Comparison of ENCODE assay signal across 11 cellular contexts in the genomic region with DNA sequence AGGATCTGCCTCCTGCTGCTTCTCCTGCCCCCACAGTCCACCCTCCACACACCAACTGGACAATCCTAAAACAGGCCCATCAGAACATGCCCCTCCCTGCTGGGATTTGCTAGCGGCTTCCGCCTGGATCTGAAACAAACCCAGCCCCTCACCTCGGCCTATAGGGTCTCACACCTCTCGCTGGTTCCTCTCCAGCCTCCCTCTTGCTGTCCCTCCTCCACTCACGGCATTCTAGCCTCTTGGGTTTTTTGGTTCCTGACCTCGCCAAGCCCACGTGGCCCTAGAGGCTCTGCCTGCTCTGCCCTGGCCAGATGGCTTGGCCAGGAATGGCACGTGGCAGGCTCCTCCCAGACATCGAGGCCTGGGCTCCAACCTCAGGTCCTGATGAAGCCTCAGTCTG. TPM values are rescaled to one million over a fixed set of nuclear protein-coding genes. Genes with fewer than 3 reads are reported as not detected.
A peak's percentile ranks its signal among the peaks of the same experiment; 100 is the strongest.
DNase-seq lines count a peak whose midpoint lies in the region; ATAC-seq and TF ChIP-seq lines count a peak whose summit lies in the region.
"Had no signal": no experiment of that assay in that cellular context is flagged by ENCODE, and none has a peak within 500 bp of the region (broad histone marks: within the 10 kb centered on the region; RNA-seq: fewer than 3 reads in every experiment).

No MANE protein-coding gene starts in this region.

- H3K4me1 ChIP-seq in RWPE2 (ENCODE audit: insufficient read depth, poor library complexity, severe bottlenecking): peaks cover 59% of the 10 kb centered on the region
- H3K4me1 ChIP-seq in esophagus squamous epithelium: peaks cover 78 to 100% (median 86%) of the 10 kb centered on the region in 3 donors
- H3K4me1 ChIP-seq in rectal smooth muscle tissue (ENCODE audit: control insufficient read depth, insufficient read depth, low read length): peaks cover 77% of the 10 kb centered on the region
- H3K4me1 ChIP-seq in HAP-1: no peaks in the 10 kb centered on the region

- no peak overlapping the region for H3K27ac Mint-ChIP-seq in activated T-helper 1 cell treated with anti-CD3 and anti-CD28 coated beads, Interleukin-12 subunit alpha, Interleukin-12 subunit beta, Interleukin-2, Interleukin-4 antibody, amounts not matched to agents 30 ng/mL and 10 ng/mL and 1 ng/mL, durations not matched to agents 14 hours and 24 hours and 36 hours

- H3K9me3 Mint-ChIP-seq in activated T-helper 1 cell treated with anti-CD3 and anti-CD28 coated beads, Interleukin-12 subunit alpha, Interleukin-12 subunit beta, Interleukin-2, Interleukin-4 antibody, amounts not matched to agents 30 ng/mL and 10 ng/mL and 1 ng/mL, durations not matched to agents 14 hours and 24 hours and 36 hours: no peaks in the 10 kb centered on the region

- H3K4me1 Mint-ChIP-seq in activated T-helper 1 cell treated with anti-CD3 and anti-CD28 coated beads, Interleukin-12 subunit alpha, Interleukin-12 subunit beta, Interleukin-2, Interleukin-4 antibody, amounts not matched to agents 30 ng/mL and 10 ng/mL and 1 ng/mL, durations not matched to agents 14 hours and 24 hours and 36 hours (ENCODE audit: low read depth): peaks cover 5% of the 10 kb centered on the region

- intact Hi-C loops in esophagus squamous epithelium (cut with DNase I): no loop called here
- intact Hi-C loops in activated T-helper 1 cell treated with anti-CD3 and anti-CD28 coated beads, Interleukin-12 subunit alpha, Interleukin-12 subunit beta, Interleukin-2, Interleukin-4 antibody, amounts not matched to agents 30 ng/mL and 10 ng/mL and 1 ng/mL, durations not matched to agents 14 hours and 24 hours and 36 hours (cut with micrococcal nuclease): no loop called here

- no peaks in the 10 kb centered on the region for H3K27me3 Mint-ChIP-seq in activated T-helper 1 cell treated with anti-CD3 and anti-CD28 coated beads, Interleukin-12 subunit alpha, Interleukin-12 subunit beta, Interleukin-2, Interleukin-4 antibody, amounts not matched to agents 30 ng/mL and 10 ng/mL and 1 ng/mL, durations not matched to agents 14 hours and 24 hours and 36 hours (ENCODE audit: insufficient read depth)

- H3K4me3 ChIP-seq in AG04450 (ENCODE audit: low read depth, low read length): no peak overlapping the region
- H3K4me3 ChIP-seq in RWPE2 (ENCODE audit: severe bottlenecking): no peak overlapping the region
- H3K4me3 ChIP-seq in esophagus squamous epithelium: no peak overlapping the region
- H3K4me3 ChIP-seq in rectal smooth muscle tissue (ENCODE audit: low read length): no peak overlapping the region
- no peak overlapping the region for H3K4me3 ChIP-seq in HAP-1

- 59 to 81% methylated on average over 8 to 9 of the region's 9 CpGs for WGBS in esophagus squamous epithelium, 2 donors

- TF ChIP-seq CTCF in AG04450 (IDR thresholded peaks at IDR 0.05; ENCODE audit: low read depth, low read length): no peak
- TF ChIP-seq CTCF in RWPE2 (IDR thresholded peaks at IDR 0.05; ENCODE audit: poor library complexity, severe bottlenecking): no peak
- no peak for TF ChIP-seq CTCF in esophagus squamous epithelium (IDR thresholded peaks at IDR 0.05)

- DNase-seq in AG04450 (ENCODE audit: low read depth, low spot score) (no peak), RWPE2 (ENCODE audit: low spot score) (no peak), esophagus squamous epithelium (lab: John Stamatoyannopoulos, UW) (no peak), HAP-1 (ENCODE audit: low spot score in 2 of 2) (no peak)
- no peak for DNase-seq in activated T-helper 1 cell treated with anti-CD3 and anti-CD28 coated beads, Interleukin-12 subunit alpha, Interleukin-12 subunit beta, Interleukin-2, Interleukin-4 antibody, amounts not matched to agents 30 ng/mL and 10 ng/mL and 1 ng/mL, durations not matched to agents 14 hours and 24 hours and 36 hours (ENCODE audit: low spot score)
- DNase-seq: NCI-H82, right cardiac atrium had no signal

- POLR2A ChIA-PET in AG04450 (lab: Yijun Ruan, JAX): interaction anchor here (2.0 kb wide), 1 partner anchor 59 kb away, joined by 15 read pairs; no protein-coding TSS in a partner anchor

- CTCF ChIA-PET in AG04450 (lab: Charles Lee): interaction anchor here (2.3 to 3.5 kb wide), 2 partner anchors 36 to 69 kb away, joined by 10 to 16 read pairs; no protein-coding TSS in a partner anchor

- ATAC-seq in RWPE2 (ENCODE audit: low read depth) (no peak), GM18870 (IDR thresholded peaks at IDR 0.05; ENCODE audit: unreplicated experiment) (no peak), HG03439 (IDR thresholded peaks at IDR 0.05; ENCODE audit: unreplicated experiment) (no peak)
- ATAC-seq: right cardiac atrium, Right ventricle myocardium inferior had no signal

- H3K4me3 Mint-ChIP-seq in activated T-helper 1 cell treated with anti-CD3 and anti-CD28 coated beads, Interleukin-12 subunit alpha, Interleukin-12 subunit beta, Interleukin-2, Interleukin-4 antibody, amounts not matched to agents 30 ng/mL and 10 ng/mL and 1 ng/mL, durations not matched to agents 14 hours and 24 hours and 36 hours: no peak overlapping the region

- no peaks in the 10 kb centered on the region for H3K27me3 ChIP-seq in AG04450 (ENCODE audit: control insufficient read depth, insufficient read depth, low read length)
- no peaks in the 10 kb centered on the region for H3K27me3 ChIP-seq in RWPE2 (ENCODE audit: insufficient read depth, poor library complexity, severe bottlenecking)
- no peaks in the 10 kb centered on the region for H3K27me3 ChIP-seq in esophagus squamous epithelium
- no peaks in the 10 kb centered on the region for H3K27me3 ChIP-seq in rectal smooth muscle tissue (ENCODE audit: control insufficient read depth, insufficient read depth, low read length)
- no peaks in the 10 kb centered on the region for H3K27me3 ChIP-seq in HAP-1 (ENCODE audit: low read depth)

- in situ Hi-C loops in HAP-1 (cut with MboI; ENCODE audit: low sequenced_read_pairs): no loop called here

- H3K27ac ChIP-seq in AG04450 (ENCODE audit: low read depth, low read length) (peak overlapping the region; percentile 99), RWPE2 (ENCODE audit: poor library complexity, severe bottlenecking) (peak overlapping the region; percentile 92), esophagus squamous epithelium (peak overlapping the region; percentile 85 to 95 (median 90)), rectal smooth muscle tissue (ENCODE audit: low read depth, low read length) (peak overlapping the region; percentile 90)

- H3K9ac ChIP-seq in rectal smooth muscle tissue (ENCODE audit: low read length): no peak overlapping the region

- TF ChIP-seq POLR2A in esophagus squamous epithelium (IDR thresholded peaks at IDR 0.05): no peak

- H3K9me3 ChIP-seq in AG04450 (ENCODE audit: control insufficient read depth, insufficient read depth, low read length) (peaks cover 14% of the 10 kb centered on the region; the same call in 1 of the 2 replicates), RWPE2 (ENCODE audit: severe bottlenecking) (no peaks in the 10 kb centered on the region), esophagus squamous epithelium (no peaks in the 10 kb centered on the region), HAP-1 (no peaks in the 10 kb centered on the region)

- no peaks in the 10 kb centered on the region for H3K36me3 ChIP-seq in RWPE2 (ENCODE audit: low read depth)
- H3K36me3 ChIP-seq in esophagus squamous epithelium: no peaks in the 10 kb centered on the region
- H3K36me3 ChIP-seq in rectal smooth muscle tissue (ENCODE audit: control insufficient read depth, insufficient read depth, low read length): no peaks in the 10 kb centered on the region
- no peaks in the 10 kb centered on the region for H3K36me3 ChIP-seq in HAP-1 (replicated peaks)

- H3K36me3 Mint-ChIP-seq in activated T-helper 1 cell treated with anti-CD3 and anti-CD28 coated beads, Interleukin-12 subunit alpha, Interleukin-12 subunit beta, Interleukin-2, Interleukin-4 antibody, amounts not matched to agents 30 ng/mL and 10 ng/mL and 1 ng/mL, durations not matched to agents 14 hours and 24 hours and 36 hours (ENCODE audit: low read depth): no peaks in the 10 kb centered on the region

RNA-seq across cellular contexts. Expression of gene MTSS2, which starts 15.7 kb away (rescaled TPM):
- 57.9 and 80.1 TPM in 2 replicates for polyA plus RNA-seq in AG04450 (2011; rRNA removed)
- polyA minus RNA-seq in AG04450 (2011; rRNA and poly(A)+ RNA removed): 55.0 and 67.0 TPM in 2 replicates
- 10 to 100 TPM; 15.5 to 39.7 (median 27.5) TPM for total RNA-seq in esophagus squamous epithelium
- 2.0 and 3.5 TPM in 2 replicates for total RNA-seq in activated T-helper 1 cell treated with anti-CD3 and anti-CD28 coated beads, Interleukin-12 subunit alpha, Interleukin-12 subunit beta, Interleukin-2, Interleukin-4 antibody, amounts not matched to agents 30 ng/mL and 10 ng/mL and 1 ng/mL, durations not matched to agents 14 hours and 24 hours and 36 hours

RNA-seq across cellular contexts. Expression of gene IL34, which starts 55.2 kb away (rescaled TPM):
- 3.0 and 5.1 TPM in 2 replicates for polyA plus RNA-seq in AG04450 (2011; rRNA removed)
- polyA minus RNA-seq in AG04450 (2011; rRNA and poly(A)+ RNA removed): 2.6 and 3.7 TPM in 2 replicates
- total RNA-seq in esophagus squamous epithelium: 10 to 100 TPM in 2 of 4 donors, 1 to 10 TPM in 2; 3.2 to 26.6 (median 9.1) TPM
- total RNA-seq in activated T-helper 1 cell treated with anti-CD3 and anti-CD28 coated beads, Interleukin-12 subunit alpha, Interleukin-12 subunit beta, Interleukin-2, Interleukin-4 antibody, amounts not matched to agents 30 ng/mL and 10 ng/mL and 1 ng/mL, durations not matched to agents 14 hours and 24 hours and 36 hours: not detected in 2 replicates
